In the genomic region with DNA sequence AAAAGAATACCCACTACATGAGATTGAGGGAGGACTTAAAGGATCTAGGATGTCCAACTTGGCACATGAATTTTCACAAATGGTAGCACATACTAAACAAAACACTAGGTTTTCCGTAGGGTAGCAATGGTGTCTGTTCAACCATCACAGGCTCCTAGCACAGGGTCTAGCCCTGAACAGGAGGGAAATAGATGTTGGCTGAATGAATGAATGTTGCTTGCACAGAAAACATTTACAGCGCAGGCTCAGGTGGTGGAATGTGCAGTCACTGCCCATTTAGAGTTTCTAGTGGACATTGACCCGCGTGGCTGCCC, we compare ENCODE assay signal across 8 cellular contexts. TPM values are rescaled to one million over a fixed set of nuclear protein-coding genes. Genes with fewer than 3 reads are reported as not detected.
DNase-seq lines count a peak whose midpoint lies in the region; ATAC-seq and TF ChIP-seq lines count a peak whose summit lies in the region.

No MANE protein-coding gene starts in this region.

- WGBS in thymus: 6% methylated on average over 4 of the region's 4 CpGs

- no peaks in the 10 kb centered on the region for H3K9me3 ChIP-seq in iPS-20b (ENCODE audit: insufficient read depth, low read depth, low read length)
- no peaks in the 10 kb centered on the region for H3K9me3 ChIP-seq in thymus (ENCODE audit: control insufficient read depth)

- no peak overlapping the region for H3K27ac ChIP-seq in iPS-20b (ENCODE audit: low read length)
- peak overlapping the region; percentile 90 for H3K27ac ChIP-seq in thymus (ENCODE audit: low read depth)

- no peak for DNase-seq in GF-D8 (lab: John Stamatoyannopoulos, UW)
- DNase-seq in NCI-H1436 (lab: John Stamatoyannopoulos, UW): no peak
- no peak for DNase-seq in KG1 (lab: John Stamatoyannopoulos, UW)

- TF ChIP-seq CTCF in WI38 (IDR thresholded peaks at IDR 0.05; ENCODE audit: low read depth, low read length): no peak

- peaks cover 15% of the 10 kb centered on the region; the same call in 1 of the 2 replicates for H3K4me1 ChIP-seq in iPS-20b (ENCODE audit: insufficient read depth, low read length)
- H3K4me1 ChIP-seq in thymus (ENCODE audit: control insufficient read depth, insufficient read depth, low read length): peaks cover 16% of the 10 kb centered on the region

- H3K4me3 ChIP-seq in WI38 (ENCODE audit: low read depth, low read length): peak overlapping the region; percentile 73
- H3K4me3 ChIP-seq in iPS-20b (ENCODE audit: low read length): peak overlapping the region; percentile 90
- H3K4me3 ChIP-seq in thymus (ENCODE audit: low read length): peak overlapping the region; percentile 67

- H3K9ac ChIP-seq in iPS-20b (ENCODE audit: low read depth, low read length): peak overlapping the region; percentile 84; the same call in 1 of the 2 replicates

- H3K36me3 ChIP-seq in iPS-20b (ENCODE audit: insufficient read depth, low read depth, low read length) (no peaks in the 10 kb centered on the region), thymus (ENCODE audit: control insufficient read depth, insufficient read depth) (no peaks in the 10 kb centered on the region)

- ATAC-seq in GM19035 (IDR thresholded peaks at IDR 0.05; ENCODE audit: unreplicated experiment) (peak; percentile 5), HG02870 (IDR thresholded peaks at IDR 0.05; ENCODE audit: unreplicated experiment) (peak; percentile 4)

- H3K27me3 ChIP-seq in iPS-20b (ENCODE audit: insufficient read depth, low read length) (peaks cover 28% of the 10 kb centered on the region), thymus (ENCODE audit: control insufficient read depth, insufficient read depth) (no peaks in the 10 kb centered on the region)

RNA-seq across cellular contexts. Expression of a gene that starts 1.9 kb away (rescaled TPM):
- polyA plus RNA-seq in thymus: 63.3 TPM
